Comparison of ENCODE assay signal across 11 cellular contexts in the genomic region with DNA sequence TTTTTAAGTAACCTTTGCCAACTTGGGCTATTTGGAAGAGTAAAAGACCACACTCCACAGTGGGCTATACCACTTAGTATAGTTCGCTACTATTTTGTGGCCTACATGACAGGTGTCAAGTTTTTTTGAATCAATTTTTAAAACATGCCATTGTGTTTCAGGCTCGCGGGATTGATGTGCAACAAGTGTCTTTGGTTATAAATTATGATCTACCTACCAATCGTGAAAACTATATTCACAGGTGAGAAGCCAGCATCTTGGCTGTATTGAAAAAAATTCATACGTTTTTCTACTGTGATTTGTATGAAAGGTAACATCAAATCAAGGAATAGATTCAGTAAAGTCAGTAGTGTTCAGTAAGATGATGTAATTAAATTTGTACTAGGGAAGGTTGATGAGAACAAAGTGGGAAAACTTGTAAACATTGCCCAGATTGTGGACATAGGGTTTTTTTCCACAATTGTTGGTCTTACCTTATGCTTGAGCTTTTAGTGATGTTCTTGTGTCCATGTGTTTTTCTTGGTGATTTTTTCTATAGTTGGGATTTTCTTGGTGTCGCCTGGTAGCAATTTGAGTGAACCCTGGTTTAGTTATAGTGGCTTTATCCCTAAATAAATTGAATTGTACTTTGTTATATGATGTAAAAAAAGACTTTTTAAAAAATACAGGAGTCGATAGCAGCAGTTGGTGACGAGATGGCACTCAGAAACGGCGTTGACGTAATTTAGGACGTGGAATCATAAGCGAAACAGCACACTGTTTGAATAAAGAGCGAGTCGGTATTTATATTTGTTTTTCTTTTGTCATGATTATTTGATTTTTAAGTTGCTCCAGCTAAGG. TPM values are rescaled to one million over a fixed set of nuclear protein-coding genes. Genes with fewer than 3 reads are reported as not detected.
DNase-seq lines count a peak whose midpoint lies in the region; ATAC-seq and TF ChIP-seq lines count a peak whose summit lies in the region.
"Had no signal": no experiment of that assay in that cellular context is flagged by ENCODE, and none has a peak within 500 bp of the region (broad histone marks: within the 10 kb centered on the region; RNA-seq: fewer than 3 reads in every experiment).

No MANE protein-coding gene starts in this region.

- no peaks in the 10 kb centered on the region for H3K9me3 Mint-ChIP-seq in activated B cell treated with CpG ODN at 0.5 μM for 24 hours

- H3K4me1 Mint-ChIP-seq in activated B cell treated with CpG ODN at 0.5 μM for 24 hours: peaks cover 55% of the 10 kb centered on the region

- H3K4me3 Mint-ChIP-seq in activated B cell treated with CpG ODN at 0.5 μM for 24 hours: peak overlapping the region; percentile 98

- no peak for ATAC-seq in activated B cell treated with CpG ODN at 0.5 μM for 24 hours (ENCODE audit: low read depth)
- no peak for ATAC-seq in HG02763 (IDR thresholded peaks at IDR 0.05; ENCODE audit: unreplicated experiment)

- TF ChIP-seq POLR2A in GM15510 (IDR thresholded peaks at IDR 0.05; ENCODE audit: borderline replicate concordance, extremely low read depth, insufficient read length): peak; percentile 5

- no peaks in the 10 kb centered on the region for H3K27me3 ChIP-seq in iPS-15b (ENCODE audit: control insufficient read depth, insufficient read depth, low read length)

- no peaks in the 10 kb centered on the region for H3K4me1 ChIP-seq in iPS-15b (ENCODE audit: control insufficient read depth, insufficient read depth, low read length)

- TF ChIP-seq CTCF in AG10803 (conservative IDR thresholded peaks at IDR 0.05; ENCODE audit: low read length) (no peak), activated B cell treated with CpG ODN at 0.5 μM for 24 hours (IDR thresholded peaks at IDR 0.05) (no peak)

- no peak for DNase-seq in AG10803 (ENCODE audit: low read depth)
- no peak for DNase-seq in activated B cell treated with CpG ODN at 0.5 μM for 24 hours
- no peak for DNase-seq in NCI-H526 (lab: John Stamatoyannopoulos, UW)
- no peak for DNase-seq in cerebellar nuclear complex (lab: John Stamatoyannopoulos, UW)
- no peak for DNase-seq in SKM-1 (lab: John Stamatoyannopoulos, UW; ENCODE audit: unreplicated experiment)
- DNase-seq: stimulated activated CD4-positive, alpha-beta T cell treated with anti-CD3 and anti-CD28 coated beads, Interleukin-2, amount 100 ng/mL, for 24 hours; T-helper 9 cell had no signal

- peaks cover 65% of the 10 kb centered on the region for H3K36me3 ChIP-seq in iPS-15b (ENCODE audit: control insufficient read depth, insufficient read depth, low read length)

- H3K9me3 ChIP-seq in iPS-15b (ENCODE audit: control insufficient read depth, insufficient read depth, low read length): no peaks in the 10 kb centered on the region

- intact Hi-C loops in activated B cell treated with CpG ODN at 0.5 μM for 24 hours (cut with micrococcal nuclease): loop anchor here (10.0 kb wide), 1 partner anchor 533 kb away; no protein-coding TSS in a partner anchor

- H3K27ac Mint-ChIP-seq in activated B cell treated with CpG ODN at 0.5 μM for 24 hours: peak overlapping the region; percentile 54

- CTCF ChIA-PET in activated B cell treated with CpG ODN at 0.5 μM for 24 hours (lab: Charles Lee): no interaction called here

- no peak overlapping the region for H3K9ac ChIP-seq in iPS-15b (ENCODE audit: low read depth, low read length)

- peaks cover 93% of the 10 kb centered on the region for H3K36me3 Mint-ChIP-seq in activated B cell treated with CpG ODN at 0.5 μM for 24 hours (ENCODE audit: low read depth)

- H3K4me3 ChIP-seq in AG10803 (ENCODE audit: low read length) (peak overlapping the region; percentile 15), iPS-15b (ENCODE audit: low read depth, low read length) (peak overlapping the region; percentile 100)

- POLR2A ChIA-PET in activated B cell treated with CpG ODN at 0.5 μM for 24 hours (lab: Charles Lee): interaction anchor here (0.6 to 3.1 kb wide), 5 partner anchors 15 to 306 kb away, joined by 3 to 10 read pairs (median 3); no protein-coding TSS in a partner anchor

- no peaks in the 10 kb centered on the region for H3K27me3 Mint-ChIP-seq in activated B cell treated with CpG ODN at 0.5 μM for 24 hours

RNA-seq across cellular contexts. Expression of gene EIF4A2, which starts 4.5 kb away (rescaled TPM):
- 533 and 574 TPM in 2 replicates for total RNA-seq in activated B cell treated with CpG ODN at 0.5 μM for 24 hours

RNA-seq across cellular contexts. Expression of gene RFC4, which starts 18.4 kb away (rescaled TPM):
- total RNA-seq in activated B cell treated with CpG ODN at 0.5 μM for 24 hours: 28.8 and 29.9 TPM in 2 replicates

RNA-seq across cellular contexts. Expression of gene ADIPOQ, which starts 54.6 kb away (rescaled TPM):
- total RNA-seq in activated B cell treated with CpG ODN at 0.5 μM for 24 hours: not detected in 2 replicates
- total RNA-seq: liver had no signal
